In genomic region chr13:39364797-39365468, GRCh38 we compare ENCODE assay signal across 11 cellular contexts.
DNase-seq lines count a peak whose midpoint lies in the region; ATAC-seq and TF ChIP-seq lines count a peak whose summit lies in the region.
"Had no signal": no experiment of that assay in that cellular context is flagged by ENCODE, and none has a peak within 500 bp of the region (broad histone marks: within the 10 kb centered on the region; RNA-seq: fewer than 3 reads in every experiment).

No MANE protein-coding gene starts in this region.

- no peaks in the 10 kb centered on the region for H3K9me3 ChIP-seq in smooth muscle cell (replicated peaks; ENCODE audit: low read depth)
- H3K9me3 ChIP-seq: SJSA1 had no signal

- peaks cover 7% of the 10 kb centered on the region for H3K79me2 ChIP-seq in smooth muscle cell (ENCODE audit: low read depth)

- H4K20me1 ChIP-seq in smooth muscle cell (ENCODE audit: low read depth): no peaks in the 10 kb centered on the region

- 38% methylated on average over 5 of the region's 5 CpGs for WGBS in smooth muscle cell (ENCODE audit: low lambda C conversion rate)

- H2AFZ ChIP-seq in smooth muscle cell (ENCODE audit: low read depth): peak overlapping the region; percentile 10

- DNase-seq in DMS 273 (lab: John Stamatoyannopoulos, UW; ENCODE audit: unreplicated experiment): peak; percentile 28
- DNase-seq in DMS 273 treated with DMSO at 0.1 percent for 48 hours (lab: John Stamatoyannopoulos, UW): no peak
- peak; percentile 14 for DNase-seq in RPMI7951 (ENCODE audit: low read depth)
- peak; percentile 38 for DNase-seq in fibroblast of the aortic adventitia (ENCODE audit: low read depth)
- DNase-seq in smooth muscle cell (lab: John Stamatoyannopoulos, UW; ENCODE audit: unreplicated experiment): no peak
- DNase-seq in NCI-H2081 treated with DMSO at 0.1 percent for 48 hours (lab: John Stamatoyannopoulos, UW): no peak
- no peak for DNase-seq in HUDEP-2 (lab: John Stamatoyannopoulos, UW; ENCODE audit: unreplicated experiment in 76 of 76)
- DNase-seq: activated T-cell treated with anti-CD3 and anti-CD28 coated beads for 4 hours had no signal

- H3K36me3 ChIP-seq in smooth muscle cell (ENCODE audit: low read depth): no peaks in the 10 kb centered on the region
- H3K36me3 ChIP-seq: SJSA1 had no signal

- no peak for ATAC-seq in GM18502 (IDR thresholded peaks at IDR 0.05; ENCODE audit: poor library complexity, unreplicated experiment)

- peak overlapping the region; percentile 43 for H3K27ac ChIP-seq in smooth muscle cell (ENCODE audit: low read depth)
- H3K27ac ChIP-seq: 22Rv1, SJSA1 had no signal

- no peak overlapping the region for H3K9ac ChIP-seq in smooth muscle cell (ENCODE audit: low read depth)

- peaks cover 10% of the 10 kb centered on the region for H3K4me1 ChIP-seq in smooth muscle cell (ENCODE audit: low read depth)
- H3K4me1 ChIP-seq: SJSA1 had no signal

- H3K4me3 ChIP-seq in fibroblast of the aortic adventitia (ENCODE audit: low read depth, low read length) (no peak overlapping the region), smooth muscle cell (no peak overlapping the region)
- H3K4me3 ChIP-seq: SJSA1 had no signal

- no peaks in the 10 kb centered on the region for H3K27me3 ChIP-seq in smooth muscle cell (ENCODE audit: low read depth)
- H3K27me3 ChIP-seq: SJSA1 had no signal

- H3F3A ChIP-seq in smooth muscle cell (ENCODE audit: low read depth): no peaks in the 10 kb centered on the region

- TF ChIP-seq CTCF in fibroblast of the aortic adventitia (IDR thresholded peaks at IDR 0.05; ENCODE audit: insufficient read depth, low read length) (peak; percentile 23), smooth muscle cell (IDR thresholded peaks at IDR 0.05; ENCODE audit: borderline replicate concordance, insufficient read depth, poor library complexity, severe bottlenecking) (no peak)

- peak overlapping the region; percentile 65 for H3K4me2 ChIP-seq in smooth muscle cell

Comparison
In these comparisons a context has a peak if more than half of its experiments do, and no peak if none do; other contexts are left out.
1. DNase-seq: peak in DMS 273 (single experiment), RPMI7951 (single experiment) and fibroblast of the aortic adventitia (single experiment); none in DMS 273 treated with DMSO at 0.1 percent for 48 hours (single experiment), smooth muscle cell (single experiment), NCI-H2081 treated with DMSO at 0.1 percent for 48 hours (single experiment) and HUDEP-2 (0 of 76).